Comparison of ENCODE assay signal across 17 cellular contexts in genomic region chr3:68936855-68937254, GRCh38. TPM values are rescaled to one million over a fixed set of nuclear protein-coding genes. Genes with fewer than 3 reads are reported as not detected.
DNase-seq lines count a peak whose midpoint lies in the region; ATAC-seq and TF ChIP-seq lines count a peak whose summit lies in the region.
"Had no signal": no experiment of that assay in that cellular context is flagged by ENCODE, and none has a peak within 500 bp of the region (broad histone marks: within the 10 kb centered on the region; RNA-seq: fewer than 3 reads in every experiment).

No MANE protein-coding gene starts in this region.

- no peaks in the 10 kb centered on the region for H3K9me3 Mint-ChIP-seq in GM23338

- H3K36me3 ChIP-seq in BLaER1 treated with 17β-estradiol and CSF1 and Interleukin-3, amounts not matched to agents 10 nM and 100 nM: no peaks in the 10 kb centered on the region
- no peaks in the 10 kb centered on the region for H3K36me3 ChIP-seq in GM23338 (ENCODE audit: insufficient read depth)
- H3K36me3 ChIP-seq in prostate gland: no peaks in the 10 kb centered on the region

- H3K27ac ChIP-seq in BLaER1 treated with 17β-estradiol and CSF1 and Interleukin-3, amounts not matched to agents 10 nM and 100 nM: no peak overlapping the region
- H3K27ac ChIP-seq in GM23338 (ENCODE audit: low read depth) (no peak overlapping the region), VCaP (peak overlapping the region; percentile 87), prostate gland (peak overlapping the region; percentile 46 to 67)

- intact Hi-C loops in prostate gland (cut with DNase I): no loop called here
- intact Hi-C loops in left cardiac atrium (cut with DNase I): no loop called here

- peaks cover 11 to 19% (median 13%) of the 10 kb centered on the region in 11 experiments for H3K9me3 ChIP-seq in BLaER1 treated with 17β-estradiol and CSF1 and Interleukin-3, amounts not matched to agents 10 nM and 100 nM (replicated peaks in 1 of 11)
- no peaks in the 10 kb centered on the region for H3K9me3 ChIP-seq in prostate gland

- H3K9ac ChIP-seq in BLaER1 treated with 17β-estradiol and CSF1 and Interleukin-3, amounts not matched to agents 10 nM and 100 nM: no peak overlapping the region

- H3K79me2 ChIP-seq in GM23338 (replicated peaks; ENCODE audit: insufficient read depth): no peaks in the 10 kb centered on the region

- TF ChIP-seq POLR2A in prostate gland (IDR thresholded peaks at IDR 0.05): no peak

- no peaks in the 10 kb centered on the region for H3K27me3 ChIP-seq in BLaER1 treated with 17β-estradiol and CSF1 and Interleukin-3, amounts not matched to agents 10 nM and 100 nM
- H3K27me3 ChIP-seq in GM23338 (ENCODE audit: insufficient read depth) (peaks cover 4% of the 10 kb centered on the region), prostate gland (replicated peaks; ENCODE audit: insufficient read depth) (no peaks in the 10 kb centered on the region)

- H4K20me1 ChIP-seq in BLaER1 treated with 17β-estradiol and CSF1 and Interleukin-3, amounts not matched to agents 10 nM and 100 nM: no peaks in the 10 kb centered on the region
- no peaks in the 10 kb centered on the region for H4K20me1 ChIP-seq in GM23338 (replicated peaks; ENCODE audit: insufficient read depth)

- 28% methylated on average over 6 of the region's 6 CpGs for WGBS in prostate gland

- no peaks in the 10 kb centered on the region for H3F3A ChIP-seq in GM23338 (replicated peaks; ENCODE audit: low read depth)

- H2AFZ ChIP-seq in GM23338: 0 out of 2 replicates have a peak overlapping the region, but pooled peaks have one; percentile 20

- no peaks in the 10 kb centered on the region for H3K36me3 Mint-ChIP-seq in GM23338 (ENCODE audit: low read depth)
- H3K36me3 Mint-ChIP-seq: CD4-positive, alpha-beta memory T cell had no signal

- no peaks in the 10 kb centered on the region for H3K9me2 ChIP-seq in GM23338 (ENCODE audit: insufficient read depth)

- no peak overlapping the region for H3K27ac Mint-ChIP-seq in GM23338
- H3K27ac Mint-ChIP-seq: CD4-positive, alpha-beta memory T cell had no signal

- H3K4me3 ChIP-seq in BLaER1 treated with 17β-estradiol and CSF1 and Interleukin-3, amounts not matched to agents 10 nM and 100 nM: no peak overlapping the region
- H3K4me3 ChIP-seq in GM23338 (no peak overlapping the region), prostate gland (peak overlapping the region in 1 of 2 donors; percentile 2)

- peaks cover 11% of the 10 kb centered on the region for H3K27me3 Mint-ChIP-seq in GM23338 (ENCODE audit: insufficient read depth, low read depth, poor library complexity)

- H3K4me1 Mint-ChIP-seq in GM23338: peaks cover 5% of the 10 kb centered on the region

- TF ChIP-seq CTCF in GM23338 (conservative IDR thresholded peaks at IDR 0.05; ENCODE audit: low read depth in 2 of 2) (no peak), VCaP (conservative IDR thresholded peaks at IDR 0.05) (no peak), prostate gland (IDR thresholded peaks at IDR 0.05) (no peak)

- no peak for DNase-seq in GM23338 (ENCODE audit: low spot score)
- peak; percentile 63 for DNase-seq in prostate gland (ENCODE audit: low spot score)
- DNase-seq in left cardiac atrium: no peak
- DNase-seq in central memory CD4-positive, alpha-beta T cell: no peak
- DNase-seq: Calu3; CD4-positive, alpha-beta memory T cell; COR-L47; DMS153; DND-41; H7; HCEC 1CT had no signal

- ATAC-seq in GM23338: no peak
- no peak for ATAC-seq in left cardiac atrium
- ATAC-seq in SK-N-SH treated with all-trans-retinoic acid at 6 μM for 48 hours: no peak

- H3K4me3 Mint-ChIP-seq in GM23338: no peak overlapping the region
- H3K4me3 Mint-ChIP-seq: CD4-positive, alpha-beta memory T cell had no signal

- H3K4me2 ChIP-seq in BLaER1 treated with 17β-estradiol and CSF1 and Interleukin-3, amounts not matched to agents 10 nM and 100 nM: peak overlapping the region in 7 of 11 experiments; percentile 17 to 34 (median 24); a peak in 7 of 22 replicates
- no peak overlapping the region for H3K4me2 ChIP-seq in GM23338

- peaks cover 0 to 7% (median 5%) of the 10 kb centered on the region in 10 experiments; a peak in 8 of 20 replicates for H3K4me1 ChIP-seq in BLaER1 treated with 17β-estradiol and CSF1 and Interleukin-3, amounts not matched to agents 10 nM and 100 nM
- H3K4me1 ChIP-seq in GM23338 (ENCODE audit: insufficient read depth) (peaks cover 5% of the 10 kb centered on the region; the same call in 1 of the 2 replicates), prostate gland (replicated peaks) (no peaks in the 10 kb centered on the region)

TF ChIP-seq in GM23338, 12 proteins besides CTCF, POLR2A, EP300 and RAD21 (continues in another document):
- TF ChIP-seq CREB1 (CRISPR knock-in tag; IDR thresholded peaks at IDR 0.05; ENCODE audit: low read depth) (no peak), ETS1 (IDR thresholded peaks at IDR 0.05) (no peak), ZNF331 (CRISPR knock-in tag; IDR thresholded peaks at IDR 0.05; ENCODE audit: low read depth) (no peak)

TF ChIP-seq in SK-N-SH treated with all-trans-retinoic acid at 6 μM for 48 hours, 23 proteins besides CTCF, POLR2A, EP300 and RAD21:
- no peak for TF ChIP-seq ZFP30 (CRISPR knock-in tag; IDR thresholded peaks at IDR 0.05)
- no peak for TF ChIP-seq TSHZ2 (CRISPR knock-in tag; IDR thresholded peaks at IDR 0.05)

RNA-seq across cellular contexts. Expression of gene TAFA4, which starts 4.5 kb away (rescaled TPM):
- 18.8 and 24.7 TPM in 2 replicates for total RNA-seq in GM23338 (2014; rRNA removed; shearing (Covaris generic))
- 4.3 and 5.5 TPM in 2 replicates for polyA plus RNA-seq in GM23338 (2016; fragmentation: Nextera tagmentation; extraction: Ambion mirVana)
- total RNA-seq in prostate gland: 1 to 10 TPM in 1 of 2 donors, under 1 TPM in 1; 0.28 to 1.9 TPM
- total RNA-seq in left cardiac atrium: not detected
- total RNA-seq: A172; A673; Calu3; CD4-positive, alpha-beta memory T cell had no signal
- polyA plus RNA-seq: BJ; CD4-positive, alpha-beta memory T cell had no signal

Comparison
In these comparisons a context has a peak if more than half of its experiments do, and no peak if none do; other contexts are left out.
1. H3K27ac ChIP-seq: peak in VCaP (single experiment) and prostate gland (2 of 2); none in BLaER1 treated with 17β-estradiol and CSF1 and Interleukin-3, amounts not matched to agents 10 nM and 100 nM (0 of 11) and GM23338 (single experiment).